Comparison of ENCODE assay signal across 37 cellular contexts in genomic region chr2:204570449-204570848, GRCh38. TPM values are rescaled to one million over a fixed set of nuclear protein-coding genes. Genes with fewer than 3 reads are reported as not detected.
"Had no signal": no experiment of that assay in that cellular context is flagged by ENCODE, and none has a peak within 500 bp of the region (broad histone marks: within the 10 kb centered on the region; RNA-seq: fewer than 3 reads in every experiment).

No MANE protein-coding gene starts in this region.

- H3K9me3 Mint-ChIP-seq: activated B cell treated with CpG ODN at 0.5 μM for 24 hours; activated CD4-positive, alpha-beta memory T cell treated with anti-CD3 and anti-CD28 coated beads for 36 hours; activated CD4-positive, alpha-beta T cell treated with anti-CD3 and anti-CD28 coated beads, Interleukin-2, amount 10 ng/mL, durations not matched to agents 24 days and 14 days; activated CD8-positive, alpha-beta T cell treated with anti-CD3 and anti-CD28 coated beads for 36 hours; activated naive CD4-positive, alpha-beta T cell treated with anti-CD3 and anti-CD28 coated beads for 36 hours; activated naive CD4-positive, alpha-beta T cell treated with anti-CD3 and anti-CD28 coated beads, Interleukin-2, amount 50 U/mL, for 72 hours; activated naive CD8-positive, alpha-beta T cell treated with anti-CD3 and anti-CD28 coated beads for 36 hours; activated T-cell treated with anti-CD3 and anti-CD28 coated beads, Interleukin-2, amount 50 U/mL, for 4 hours; activated T-cell treated with anti-CD3 and anti-CD28 coated beads, Interleukin-2, amount 50 U/mL, for 72 hours; activated T-helper 1 cell treated with anti-CD3 and anti-CD28 coated beads, Interleukin-12 subunit alpha, Interleukin-12 subunit beta, Interleukin-2, Interleukin-4 antibody, amounts not matched to agents 30 ng/mL and 10 ng/mL and 1 ng/mL, durations not matched to agents 14 hours and 24 hours and 36 hours; activated T-helper 17 cell treated with anti-CD3 and anti-CD28 coated beads, Interleukin-2, amount 50 U/mL, for 72 hours; T-helper 1 cell treated with Interleukin-12 subunit alpha and Interleukin-12 subunit beta and Interleukin-4 antibody, amounts not matched to agents 30 μg/mL and 1 μg/mL, for 36 hours; T-helper 2 cell treated with Interferon-gamma antibody and Interleukin-4, amounts not matched to agents 5 μg/mL and 100 μg/mL, for 36 hours had no signal

- ATAC-seq: activated CD8-positive, alpha-beta T cell treated with anti-CD3 and anti-CD28 coated beads for 36 hours; activated naive CD4-positive, alpha-beta T cell treated with anti-CD3 and anti-CD28 coated beads, Interleukin-2, amount 50 U/mL, for 72 hours; activated T-cell treated with anti-CD3 and anti-CD28 coated beads, Interleukin-2, amount 50 U/mL, for 4 hours; activated T-cell treated with anti-CD3 and anti-CD28 coated beads, Interleukin-2, amount 50 U/mL, for 72 hours; activated T-helper 17 cell treated with anti-CD3 and anti-CD28 coated beads, Interleukin-2, amount 50 U/mL, for 72 hours; body of pancreas had no signal

- H3K27me3 Mint-ChIP-seq: activated B cell treated with CpG ODN at 0.5 μM for 24 hours; activated T-helper 17 cell treated with anti-CD3 and anti-CD28 coated beads, Interleukin-2, amount 50 U/mL, for 72 hours had no signal

- H3K4me3 Mint-ChIP-seq: activated B cell treated with CpG ODN at 0.5 μM for 24 hours; activated CD4-positive, alpha-beta memory T cell treated with anti-CD3 and anti-CD28 coated beads for 36 hours; activated CD4-positive, alpha-beta T cell treated with anti-CD3 and anti-CD28 coated beads, Interleukin-2, amount 10 ng/mL, durations not matched to agents 24 days and 14 days; activated CD8-positive, alpha-beta T cell treated with anti-CD3 and anti-CD28 coated beads for 36 hours; activated naive CD4-positive, alpha-beta T cell treated with anti-CD3 and anti-CD28 coated beads for 36 hours; activated naive CD8-positive, alpha-beta T cell treated with anti-CD3 and anti-CD28 coated beads for 36 hours; activated T-cell treated with anti-CD3 and anti-CD28 coated beads, Interleukin-2, amount 50 U/mL, for 4 hours; activated T-cell treated with anti-CD3 and anti-CD28 coated beads, Interleukin-2, amount 50 U/mL, for 72 hours; activated T-helper 1 cell treated with anti-CD3 and anti-CD28 coated beads, Interleukin-12 subunit alpha, Interleukin-12 subunit beta, Interleukin-2, Interleukin-4 antibody, amounts not matched to agents 30 ng/mL and 10 ng/mL and 1 ng/mL, durations not matched to agents 14 hours and 24 hours and 36 hours; activated T-helper 17 cell treated with anti-CD3 and anti-CD28 coated beads, Interleukin-2, amount 50 U/mL, for 72 hours; T-helper 1 cell treated with Interleukin-12 subunit alpha and Interleukin-12 subunit beta and Interleukin-4 antibody, amounts not matched to agents 30 μg/mL and 1 μg/mL, for 36 hours; T-helper 2 cell treated with Interferon-gamma antibody and Interleukin-4, amounts not matched to agents 5 μg/mL and 100 μg/mL, for 36 hours had no signal

- FAIRE-seq: astrocyte, TTC549 had no signal

- H3K9me3 ChIP-seq: adrenal gland, body of pancreas, breast epithelium had no signal

- H3K27ac Mint-ChIP-seq: activated B cell treated with CpG ODN at 0.5 μM for 24 hours; activated CD4-positive, alpha-beta memory T cell treated with anti-CD3 and anti-CD28 coated beads for 36 hours; activated CD4-positive, alpha-beta T cell treated with anti-CD3 and anti-CD28 coated beads, Interleukin-2, amount 10 ng/mL, durations not matched to agents 24 days and 14 days; activated CD8-positive, alpha-beta T cell treated with anti-CD3 and anti-CD28 coated beads for 36 hours; activated naive CD4-positive, alpha-beta T cell treated with anti-CD3 and anti-CD28 coated beads for 36 hours; activated naive CD4-positive, alpha-beta T cell treated with anti-CD3 and anti-CD28 coated beads, Interleukin-2, amount 50 U/mL, for 72 hours; activated naive CD8-positive, alpha-beta T cell treated with anti-CD3 and anti-CD28 coated beads for 36 hours; activated T-cell treated with anti-CD3 and anti-CD28 coated beads, Interleukin-2, amount 50 U/mL, for 72 hours; activated T-helper 1 cell treated with anti-CD3 and anti-CD28 coated beads, Interleukin-12 subunit alpha, Interleukin-12 subunit beta, Interleukin-2, Interleukin-4 antibody, amounts not matched to agents 30 ng/mL and 10 ng/mL and 1 ng/mL, durations not matched to agents 14 hours and 24 hours and 36 hours; activated T-helper 17 cell treated with anti-CD3 and anti-CD28 coated beads, Interleukin-2, amount 50 U/mL, for 72 hours; T-helper 1 cell treated with Interleukin-12 subunit alpha and Interleukin-12 subunit beta and Interleukin-4 antibody, amounts not matched to agents 30 μg/mL and 1 μg/mL, for 36 hours; T-helper 2 cell treated with Interferon-gamma antibody and Interleukin-4, amounts not matched to agents 5 μg/mL and 100 μg/mL, for 36 hours had no signal

- H3K4me1 ChIP-seq: body of pancreas, breast epithelium had no signal

- DNase-seq: activated B cell treated with CpG ODN at 0.5 μM for 24 hours; activated CD4-positive, alpha-beta memory T cell treated with anti-CD3 and anti-CD28 coated beads for 36 hours; activated CD4-positive, alpha-beta T cell treated with anti-CD3 and anti-CD28 coated beads for 4 hours; activated CD4-positive, alpha-beta T cell treated with anti-CD3 and anti-CD28 coated beads, Interleukin-2, amount 10 ng/mL, durations not matched to agents 24 days and 14 days; activated CD4-positive, alpha-beta T cell treated with anti-CD3 and anti-CD28 coated beads, Interleukin-2, amount 50 U/mL, for 1 hour; activated CD4-positive, alpha-beta T cell treated with anti-CD3 and anti-CD28 coated beads, Interleukin-2, amount 50 U/mL, for 4 hours; activated CD4-positive, CD25-positive, alpha-beta regulatory T cell treated with anti-CD3 and anti-CD28 coated beads, Interleukin-2, amount 50 U/mL, for 72 hours; activated CD8-positive, alpha-beta memory T cell treated with anti-CD3 and anti-CD28 coated beads, Interleukin-2, amount 50 U/mL, for 4 hours; activated CD8-positive, alpha-beta T cell treated with anti-CD3 and anti-CD28 coated beads for 36 hours; activated effector memory CD4-positive, alpha-beta T cell treated with anti-CD3 and anti-CD28 coated beads, Interleukin-2, amount 50 U/mL, for 16 hours; activated gamma-delta T cell treated with Interleukin-2 at 50 U/mL for 16 hours; activated naive CD4-positive, alpha-beta T cell; activated naive CD4-positive, alpha-beta T cell treated with anti-CD3 and anti-CD28 coated beads for 36 hours; activated naive CD4-positive, alpha-beta T cell treated with anti-CD3 and anti-CD28 coated beads, Interleukin-2, amount 50 U/mL, for 16 hours; activated naive CD8-positive, alpha-beta T cell treated with anti-CD3 and anti-CD28 coated beads for 36 hours; activated T-cell treated with anti-CD3 and anti-CD28 coated beads for 4 hours; activated T-cell treated with anti-CD3 and anti-CD28 coated beads, Interleukin-2, amount 50 U/mL, for 1 hour; activated T-cell treated with anti-CD3 and anti-CD28 coated beads, Interleukin-2, amount 50 U/mL, for 4 hours; activated T-cell treated with anti-CD3 and anti-CD28 coated beads, Interleukin-2, amount 50 U/mL, for 72 hours; amniotic stem cell; aorta; body of pancreas; brain microvascular endothelial cell; central memory CD4-positive, alpha-beta T cell; T-helper 1 cell; T-helper 2 cell; T-helper 9 cell had no signal

- H3K4me3 ChIP-seq: adrenal gland, body of pancreas, breast epithelium had no signal

- H3K27me3 ChIP-seq: adrenal gland, body of pancreas, brain microvascular endothelial cell, breast epithelium had no signal

- H3K4me1 Mint-ChIP-seq: activated B cell treated with CpG ODN at 0.5 μM for 24 hours; activated CD4-positive, alpha-beta T cell treated with anti-CD3 and anti-CD28 coated beads, Interleukin-2, amount 10 ng/mL, durations not matched to agents 24 days and 14 days; activated naive CD8-positive, alpha-beta T cell treated with anti-CD3 and anti-CD28 coated beads for 36 hours; activated T-helper 17 cell treated with anti-CD3 and anti-CD28 coated beads, Interleukin-2, amount 50 U/mL, for 72 hours had no signal

- H3K36me3 ChIP-seq: adrenal gland, brain microvascular endothelial cell, breast epithelium had no signal

- H3K36me3 Mint-ChIP-seq: activated CD4-positive, alpha-beta memory T cell treated with anti-CD3 and anti-CD28 coated beads for 36 hours; activated naive CD4-positive, alpha-beta T cell treated with anti-CD3 and anti-CD28 coated beads, Interleukin-2, amount 50 U/mL, for 72 hours; activated naive CD8-positive, alpha-beta T cell treated with anti-CD3 and anti-CD28 coated beads for 36 hours had no signal

- H3K27ac ChIP-seq: adrenal gland, body of pancreas, brain microvascular endothelial cell, breast epithelium, VCaP had no signal

RNA-seq across cellular contexts. Expression of gene PARD3B, which starts 25.2 kb away (rescaled TPM):
- total RNA-seq: activated B cell treated with CpG ODN at 0.5 μM for 24 hours had no signal
